17 cellular contexts compared by ENCODE assay signal in the genomic region with DNA sequence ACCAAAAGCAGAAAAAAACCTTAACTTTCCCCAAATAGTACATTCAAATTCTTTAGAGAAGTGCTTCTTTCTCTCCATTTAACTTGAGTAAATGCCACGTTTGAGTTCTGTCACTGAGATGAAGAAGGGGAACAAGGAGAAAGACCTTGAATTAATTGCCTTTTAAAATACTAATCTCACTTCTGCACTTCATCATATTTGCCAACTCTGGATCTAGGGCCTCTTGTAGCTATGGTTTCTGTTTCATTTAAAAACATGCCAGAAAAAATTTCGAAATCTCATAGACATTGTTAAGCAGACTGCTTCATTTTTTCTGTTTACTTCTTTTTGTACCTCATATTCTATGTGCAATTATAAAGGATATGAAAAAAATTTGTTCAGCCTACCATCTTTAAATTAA. TPM values are rescaled to one million over a fixed set of nuclear protein-coding genes. Genes with fewer than 3 reads are reported as not detected.
DNase-seq lines count a peak whose midpoint lies in the region; ATAC-seq and TF ChIP-seq lines count a peak whose summit lies in the region.
"Had no signal": no experiment of that assay in that cellular context is flagged by ENCODE, and none has a peak within 500 bp of the region (broad histone marks: within the 10 kb centered on the region; RNA-seq: fewer than 3 reads in every experiment).

No MANE protein-coding gene starts in this region.

- peak; percentile 55 for ATAC-seq in stimulated activated memory B cell treated with anti-CD40 and anti-IgM and Interleukin-4, amounts not matched to agents 10 μg/mL and 1 μg/mL and 100 μg/mL, for 72 hours
- no peak for ATAC-seq in left colon
- no peak for ATAC-seq in GM18907 (IDR thresholded peaks at IDR 0.05; ENCODE audit: unreplicated experiment)
- ATAC-seq: activated CD4-positive, CD25-positive, alpha-beta regulatory T cell treated with anti-CD3 and anti-CD28 coated beads, Interleukin-2, amount 50 U/mL, for 24 hours; stimulated activated naive CD8-positive, alpha-beta T cell treated with anti-CD3 and anti-CD28 coated beads, Interleukin-15, amount 100 ng/mL, for 72 hours; T-cell had no signal

- H3K4me1 Mint-ChIP-seq in stimulated activated memory B cell treated with anti-CD40 and anti-IgM and Interleukin-4, amounts not matched to agents 10 μg/mL and 1 μg/mL and 100 μg/mL, for 72 hours, result peaks cover 11% of the 10 kb centered on the region
- H3K4me1 Mint-ChIP-seq: activated naive CD8-positive, alpha-beta T cell treated with anti-CD3 and anti-CD28 coated beads, Interleukin-2, amount 10 ng/mL, durations not matched to agents 7 days and 5 days; neural crest cell; stimulated activated naive CD8-positive, alpha-beta T cell treated with anti-CD3 and anti-CD28 coated beads, Interleukin-15, amount 100 ng/mL, for 72 hours; T-cell had no signal

- no peak overlapping the region for H3K4me3 Mint-ChIP-seq in stimulated activated memory B cell treated with anti-CD40 and anti-IgM and Interleukin-4, amounts not matched to agents 10 μg/mL and 1 μg/mL and 100 μg/mL, for 72 hours
- H3K4me3 Mint-ChIP-seq: activated naive CD8-positive, alpha-beta T cell treated with anti-CD3 and anti-CD28 coated beads, Interleukin-2, amount 10 ng/mL, durations not matched to agents 7 days and 5 days; neural crest cell; stimulated activated naive CD8-positive, alpha-beta T cell treated with anti-CD3 and anti-CD28 coated beads, Interleukin-15, amount 100 ng/mL, for 72 hours; T-cell had no signal

- peak; percentile 9 for DNase-seq in NCI-H2029 (lab: John Stamatoyannopoulos, UW)
- no peak for DNase-seq in NCI-H2029 treated with DMSO at 0.1 percent for 48 hours (lab: John Stamatoyannopoulos, UW)
- peak; percentile 94 for DNase-seq in NOMO-1 treated with DMSO at 0.1 percent for 48 hours (lab: John Stamatoyannopoulos, UW; ENCODE audit: unreplicated experiment)
- peak; percentile 29 for DNase-seq in fibroblast of mammary gland (ENCODE audit: low read depth)
- no peak for DNase-seq in left colon
- DNase-seq in amniotic stem cell (lab: John Stamatoyannopoulos, UW), result no peak
- DNase-seq: activated naive CD8-positive, alpha-beta T cell treated with anti-CD3 and anti-CD28 coated beads, Interleukin-2, amount 10 ng/mL, durations not matched to agents 7 days and 5 days; COR-L47; erythroblast; HCEC 1CT; NCI-H2171 treated with DMSO at 0.1 percent for 48 hours; stimulated activated naive CD8-positive, alpha-beta T cell treated with anti-CD3 and anti-CD28 coated beads, Interleukin-15, amount 100 ng/mL, for 72 hours; T-cell had no signal

- no peaks in the 10 kb centered on the region for H3K9me3 Mint-ChIP-seq in stimulated activated memory B cell treated with anti-CD40 and anti-IgM and Interleukin-4, amounts not matched to agents 10 μg/mL and 1 μg/mL and 100 μg/mL, for 72 hours
- H3K9me3 Mint-ChIP-seq: activated naive CD8-positive, alpha-beta T cell treated with anti-CD3 and anti-CD28 coated beads, Interleukin-2, amount 10 ng/mL, durations not matched to agents 7 days and 5 days; neural crest cell; stimulated activated naive CD8-positive, alpha-beta T cell treated with anti-CD3 and anti-CD28 coated beads, Interleukin-15, amount 100 ng/mL, for 72 hours; T-cell had no signal

- no peak overlapping the region for H3K27ac Mint-ChIP-seq in stimulated activated memory B cell treated with anti-CD40 and anti-IgM and Interleukin-4, amounts not matched to agents 10 μg/mL and 1 μg/mL and 100 μg/mL, for 72 hours
- H3K27ac Mint-ChIP-seq: activated naive CD8-positive, alpha-beta T cell treated with anti-CD3 and anti-CD28 coated beads, Interleukin-2, amount 10 ng/mL, durations not matched to agents 7 days and 5 days; stimulated activated naive CD8-positive, alpha-beta T cell treated with anti-CD3 and anti-CD28 coated beads, Interleukin-15, amount 100 ng/mL, for 72 hours; T-cell had no signal

- H3K27me3 Mint-ChIP-seq in stimulated activated memory B cell treated with anti-CD40 and anti-IgM and Interleukin-4, amounts not matched to agents 10 μg/mL and 1 μg/mL and 100 μg/mL, for 72 hours, result no peaks in the 10 kb centered on the region
- H3K27me3 Mint-ChIP-seq: activated naive CD8-positive, alpha-beta T cell treated with anti-CD3 and anti-CD28 coated beads, Interleukin-2, amount 10 ng/mL, durations not matched to agents 7 days and 5 days; stimulated activated naive CD8-positive, alpha-beta T cell treated with anti-CD3 and anti-CD28 coated beads, Interleukin-15, amount 100 ng/mL, for 72 hours; T-cell had no signal

- no peak overlapping the region for H3K4me3 ChIP-seq in fibroblast of mammary gland (ENCODE audit: control insufficient read depth, low read depth, low read length)

- intact Hi-C loops in left colon (cut with DNase I, micrococcal nuclease), result no loop called here

- no peak for TF ChIP-seq CTCF in fibroblast of mammary gland (conservative IDR thresholded peaks at IDR 0.05; ENCODE audit: control insufficient read depth, insufficient read depth, low read depth, low read length)

- peaks cover 18% of the 10 kb centered on the region for H3K36me3 Mint-ChIP-seq in stimulated activated memory B cell treated with anti-CD40 and anti-IgM and Interleukin-4, amounts not matched to agents 10 μg/mL and 1 μg/mL and 100 μg/mL, for 72 hours

RNA-seq across cellular contexts. Expression of a gene that starts 24.6 kb away (rescaled TPM):
- under 1 TPM; 0.15 to 0.34 TPM for total RNA-seq in left colon
- total RNA-seq: activated naive CD8-positive, alpha-beta T cell treated with anti-CD3 and anti-CD28 coated beads, Interleukin-2, amount 10 ng/mL, durations not matched to agents 7 days and 5 days had no signal

Comparison
In these comparisons a context has a peak if more than half of its experiments do, and no peak if none do; other contexts are left out.
1. DNase-seq: peak in NCI-H2029 (single experiment), NOMO-1 treated with DMSO at 0.1 percent for 48 hours (single experiment) and fibroblast of mammary gland (single experiment); none in NCI-H2029 treated with DMSO at 0.1 percent for 48 hours (single experiment), left colon (0 of 2) and amniotic stem cell (single experiment).